Comparison of ENCODE assay signal across 1 cellular context in genomic region chr5:154486427-154486866, GRCh38.
TF ChIP-seq lines count a peak whose summit lies in the region.

No MANE protein-coding gene starts in this region.

TF ChIP-seq in GM12878, 131 proteins besides CTCF, POLR2A, EP300 and RAD21:
- no peak for TF ChIP-seq SUZ12 (IDR thresholded peaks at IDR 0.05; ENCODE audit: unreplicated experiment)
- no peak for TF ChIP-seq HDAC6 (IDR thresholded peaks at IDR 0.05; ENCODE audit: unreplicated experiment)
- TF ChIP-seq STAT1 (conservative IDR thresholded peaks at IDR 0.05), result no peak
- no peak for TF ChIP-seq SP1 (IDR thresholded peaks at IDR 0.05; ENCODE audit: low read depth, low read length)
- TF ChIP-seq RB1 (IDR thresholded peaks at IDR 0.05; ENCODE audit: borderline replicate concordance), result no peak
- TF ChIP-seq SMARCA5 (IDR thresholded peaks at IDR 0.05), result no peak
- TF ChIP-seq ZNF687 (IDR thresholded peaks at IDR 0.05), result no peak
TF ChIP-seq in GM12878: peak in this region for 0.
